8 cellular contexts compared by ENCODE assay signal in the genomic region with DNA sequence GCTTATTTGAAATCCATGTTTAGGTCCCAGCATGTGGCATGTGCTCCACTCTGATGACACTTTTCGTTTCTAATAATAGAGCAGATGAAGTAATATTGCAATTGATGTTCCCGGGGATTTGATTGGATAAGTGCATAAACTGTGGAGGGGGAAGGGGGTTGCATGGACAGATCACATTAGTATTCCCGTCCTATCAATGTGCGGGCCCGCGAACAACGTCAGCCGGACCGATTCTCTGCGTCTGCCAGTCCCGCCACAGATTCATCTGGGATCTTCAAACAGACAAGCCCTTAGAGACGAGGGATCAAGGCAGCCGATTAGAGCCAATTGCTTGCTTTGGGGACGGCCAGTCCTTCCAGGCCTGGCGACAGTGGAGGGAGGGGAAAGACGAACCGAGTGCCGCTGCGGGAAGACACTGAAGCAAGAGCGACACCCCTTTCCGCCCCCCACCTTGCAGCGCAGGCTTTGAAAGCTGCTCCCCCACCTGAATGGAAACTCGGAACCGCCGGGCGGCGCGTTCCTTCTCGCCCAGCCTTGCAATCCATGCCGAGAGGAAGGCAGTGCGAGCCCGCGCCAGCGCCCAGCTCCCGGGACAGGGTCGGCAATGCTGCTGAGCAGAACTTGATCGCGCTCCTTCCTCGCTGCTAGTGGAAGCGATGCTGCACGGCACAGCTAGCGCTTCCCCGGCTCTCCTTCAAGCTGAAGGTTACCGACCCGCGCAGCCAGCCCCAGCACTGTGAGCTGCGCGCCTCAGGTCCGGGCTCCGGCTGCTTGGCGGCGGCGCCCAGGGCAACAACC. TPM values are rescaled to one million over a fixed set of nuclear protein-coding genes. Genes with fewer than 3 reads are reported as not detected.
A peak's percentile ranks its signal among the peaks of the same experiment; 100 is the strongest.
DNase-seq lines count a peak whose midpoint lies in the region; ATAC-seq and TF ChIP-seq lines count a peak whose summit lies in the region.

A gene (plus strand): TSS at position 247 of the 798 bp plus-strand sequence. CDS start 610 bp downstream, outside the sequence.

- POLR2A ChIA-PET in WTC11 (lab: Charles Lee): interaction anchor here (0.6 to 1.5 kb wide), 2 partner anchors 89 to 529 kb away, joined by 3 to 5 read pairs; no protein-coding TSS in a partner anchor

- intact Hi-C loops in Right ventricle myocardium superior (cut with DNase I): no loop called here

- peak within 1 kb of the TSS; percentile 88 for H3K4me3 Mint-ChIP-seq in WTC11

- peak within 1 kb of the TSS; percentile 71 for H2AFZ ChIP-seq in parathyroid adenoma

- no peak for TF ChIP-seq CTCF in BE2C (IDR thresholded peaks at IDR 0.05; ENCODE audit: low read depth, low read length)
- no peak for TF ChIP-seq CTCF in WTC11 (IDR thresholded peaks at IDR 0.05)
- no peak for TF ChIP-seq CTCF in parathyroid adenoma (IDR thresholded peaks at IDR 0.05)

- H3K79me2 ChIP-seq in parathyroid adenoma: no peaks in the 10 kb centered on the region

- H3K9me3 ChIP-seq in BE2C (no peaks in the 10 kb centered on the region), parathyroid adenoma (ENCODE audit: control insufficient read depth, low read length) (no peaks in the 10 kb centered on the region)

- no peaks in the 10 kb centered on the region for H3K36me3 Mint-ChIP-seq in WTC11

- H3K4me3 ChIP-seq in BE2C (ENCODE audit: low read depth, low read length): peak within 1 kb of the TSS; percentile 14
- H3K4me3 ChIP-seq in parathyroid adenoma (ENCODE audit: low read depth, low read length): peak within 1 kb of the TSS; percentile 41

- CTCF ChIA-PET in WTC11 (lab: Charles Lee): interaction anchor here (0.7 to 3.1 kb wide), 11 partner anchors 9 to 277 kb away, joined by 3 to 30 read pairs (median 4); no protein-coding TSS in a partner anchor

- peak within 1 kb of the TSS; percentile 55; the same call in 1 of the 2 replicates for H3K27ac Mint-ChIP-seq in WTC11

- no peaks in the 10 kb centered on the region for H3K36me3 ChIP-seq in BE2C
- no peaks in the 10 kb centered on the region for H3K36me3 ChIP-seq in parathyroid adenoma (ENCODE audit: control insufficient read depth, insufficient read depth, low read length)

- no peaks in the 10 kb centered on the region for H3K9me3 Mint-ChIP-seq in WTC11

- H3K4me1 ChIP-seq in BE2C (no peaks in the 10 kb centered on the region), parathyroid adenoma (peaks cover 3% of the 10 kb centered on the region)

- H3K9ac ChIP-seq in parathyroid adenoma: no peak within 1 kb of the TSS

- H3K27ac ChIP-seq in parathyroid adenoma: no peak within 1 kb of the TSS

- peaks cover 32% of the 10 kb centered on the region for H3K4me1 Mint-ChIP-seq in WTC11

- peaks cover 46% of the 10 kb centered on the region for H3K27me3 Mint-ChIP-seq in WTC11 (ENCODE audit: low read depth)

- DNase-seq in BE2C (peak; percentile 21), WTC11 (ENCODE audit: low spot score) (peak; percentile 75), Right ventricle myocardium superior (peak; percentile 57), NCI-H446 (lab: John Stamatoyannopoulos, UW) (no peak)
- DNase-seq in stimulated activated naive CD4-positive, alpha-beta T cell (lab: John Stamatoyannopoulos, UW): no peak

- H3K27me3 ChIP-seq in BE2C (peaks cover 36% of the 10 kb centered on the region), parathyroid adenoma (ENCODE audit: control insufficient read depth, insufficient read depth, low read length) (peaks cover 2% of the 10 kb centered on the region)

- ATAC-seq in HG03159 (IDR thresholded peaks at IDR 0.05; ENCODE audit: unreplicated experiment) (peak; percentile 55), WTC11 (peak; percentile 74), Right ventricle myocardium superior (ENCODE audit: poor library complexity) (peak; percentile 97), GM18867 (IDR thresholded peaks at IDR 0.05; ENCODE audit: unreplicated experiment) (no peak)

- peak within 1 kb of the TSS; percentile 77 for H3K4me2 ChIP-seq in parathyroid adenoma (ENCODE audit: low read length)

TF ChIP-seq in WTC11, 78 proteins besides CTCF, POLR2A, EP300 and RAD21:
- TF ChIP-seq ZNF232 (CRISPR knock-in tag; IDR thresholded peaks at IDR 0.05) (peak; percentile 61; the same call in 1 of the 2 replicates), PRRX2 (CRISPR knock-in tag; IDR thresholded peaks at IDR 0.05) (no peak), KAT7 (CRISPR knock-in tag; IDR thresholded peaks at IDR 0.05; ENCODE audit: borderline replicate concordance) (no peak), FOXP1 (CRISPR knock-in tag; IDR thresholded peaks at IDR 0.05; ENCODE audit: borderline replicate concordance) (peak; percentile 82), NR3C1 (CRISPR knock-in tag; conservative IDR thresholded peaks at IDR 0.05; ENCODE audit: low read depth) (no peak), CREB1 (CRISPR knock-in tag; IDR thresholded peaks at IDR 0.05) (0 out of 2 replicates have a peak, but pooled peaks have one; percentile 12), NFE2L1 (CRISPR knock-in tag; IDR thresholded peaks at IDR 0.05) (no peak)
- TF ChIP-seq, protein P1, sequence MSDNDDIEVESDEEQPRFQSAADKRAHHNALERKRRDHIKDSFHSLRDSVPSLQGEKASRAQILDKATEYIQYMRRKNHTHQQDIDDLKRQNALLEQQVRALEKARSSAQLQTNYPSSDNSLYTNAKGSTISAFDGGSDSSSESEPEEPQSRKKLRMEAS (CRISPR knock-in tag; IDR thresholded peaks at IDR 0.05): peak; percentile 26; the same call in 1 of the 2 replicates
- TF ChIP-seq, protein P2, sequence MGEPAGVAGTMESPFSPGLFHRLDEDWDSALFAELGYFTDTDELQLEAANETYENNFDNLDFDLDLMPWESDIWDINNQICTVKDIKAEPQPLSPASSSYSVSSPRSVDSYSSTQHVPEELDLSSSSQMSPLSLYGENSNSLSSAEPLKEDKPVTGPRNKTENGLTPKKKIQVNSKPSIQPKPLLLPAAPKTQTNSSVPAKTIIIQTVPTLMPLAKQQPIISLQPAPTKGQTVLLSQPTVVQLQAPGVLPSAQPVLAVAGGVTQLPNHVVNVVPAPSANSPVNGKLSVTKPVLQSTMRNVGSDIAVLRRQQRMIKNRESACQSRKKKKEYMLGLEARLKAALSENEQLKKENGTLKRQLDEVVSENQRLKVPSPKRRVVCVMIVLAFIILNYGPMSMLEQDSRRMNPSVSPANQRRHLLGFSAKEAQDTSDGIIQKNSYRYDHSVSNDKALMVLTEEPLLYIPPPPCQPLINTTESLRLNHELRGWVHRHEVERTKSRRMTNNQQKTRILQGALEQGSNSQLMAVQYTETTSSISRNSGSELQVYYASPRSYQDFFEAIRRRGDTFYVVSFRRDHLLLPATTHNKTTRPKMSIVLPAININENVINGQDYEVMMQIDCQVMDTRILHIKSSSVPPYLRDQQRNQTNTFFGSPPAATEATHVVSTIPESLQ (CRISPR knock-in tag; IDR thresholded peaks at IDR 0.05): no peak
- TF ChIP-seq, protein P3, sequence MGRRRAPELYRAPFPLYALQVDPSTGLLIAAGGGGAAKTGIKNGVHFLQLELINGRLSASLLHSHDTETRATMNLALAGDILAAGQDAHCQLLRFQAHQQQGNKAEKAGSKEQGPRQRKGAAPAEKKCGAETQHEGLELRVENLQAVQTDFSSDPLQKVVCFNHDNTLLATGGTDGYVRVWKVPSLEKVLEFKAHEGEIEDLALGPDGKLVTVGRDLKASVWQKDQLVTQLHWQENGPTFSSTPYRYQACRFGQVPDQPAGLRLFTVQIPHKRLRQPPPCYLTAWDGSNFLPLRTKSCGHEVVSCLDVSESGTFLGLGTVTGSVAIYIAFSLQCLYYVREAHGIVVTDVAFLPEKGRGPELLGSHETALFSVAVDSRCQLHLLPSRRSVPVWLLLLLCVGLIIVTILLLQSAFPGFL (CRISPR knock-in tag; IDR thresholded peaks at IDR 0.05; ENCODE audit: borderline replicate concordance): no peak
- TF ChIP-seq, protein P4, sequence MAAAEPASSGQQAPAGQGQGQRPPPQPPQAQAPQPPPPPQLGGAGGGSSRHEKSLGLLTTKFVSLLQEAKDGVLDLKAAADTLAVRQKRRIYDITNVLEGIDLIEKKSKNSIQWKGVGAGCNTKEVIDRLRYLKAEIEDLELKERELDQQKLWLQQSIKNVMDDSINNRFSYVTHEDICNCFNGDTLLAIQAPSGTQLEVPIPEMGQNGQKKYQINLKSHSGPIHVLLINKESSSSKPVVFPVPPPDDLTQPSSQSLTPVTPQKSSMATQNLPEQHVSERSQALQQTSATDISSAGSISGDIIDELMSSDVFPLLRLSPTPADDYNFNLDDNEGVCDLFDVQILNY (CRISPR knock-in tag; IDR thresholded peaks at IDR 0.05): no peak

RNA-seq across cellular contexts. Expression of the gene that starts here (rescaled TPM):
- not detected for polyA plus RNA-seq in BE2C (2012; ENCODE audit: insufficient read depth, insufficient read length, low read depth)
- total RNA-seq in WTC11 (2021) (1.7 to 5.1 TPM (median 3.4 TPM) in 3 replicates), Right ventricle myocardium superior (5.4 TPM)

Comparison
In these comparisons a context has a peak if more than half of its experiments do, and no peak if none do; other contexts are left out.
1. DNase-seq: peak in BE2C (single experiment), WTC11 (single experiment) and Right ventricle myocardium superior (single experiment); none in NCI-H446 (0 of 2) and stimulated activated naive CD4-positive, alpha-beta T cell (0 of 6).